In genomic region chr1:55070291-55070690, GRCh38 we compare ENCODE assay signal across 1 cellular context.
TF ChIP-seq lines count a peak whose summit lies in the region.

No MANE protein-coding gene starts in this region.

TF ChIP-seq in IMR-90, 13 proteins besides CTCF, POLR2A, EP300 and RAD21 (continued from another document):
- TF ChIP-seq USF2 (IDR thresholded peaks at IDR 0.05; ENCODE audit: low read depth, low read length), result no peak
- TF ChIP-seq RCOR1 (IDR thresholded peaks at IDR 0.05; ENCODE audit: insufficient replicate concordance, low read length), result no peak
- TF ChIP-seq BHLHE40 (IDR thresholded peaks at IDR 0.05; ENCODE audit: low read depth, low read length), result no peak
- no peak for TF ChIP-seq MXI1 (IDR thresholded peaks at IDR 0.05; ENCODE audit: borderline replicate concordance, low read depth, low read length)
- no peak for TF ChIP-seq NFE2L2 (IDR thresholded peaks at IDR 0.05; ENCODE audit: low read depth, low read length)
- TF ChIP-seq ELK1 (IDR thresholded peaks at IDR 0.05; ENCODE audit: borderline replicate concordance, low read depth, low read length), result no peak
